In genomic region chr19:50258918-50259372, GRCh38 we compare ENCODE assay signal across 1 cellular context.
TF ChIP-seq lines count a peak whose summit lies in the region.

No MANE protein-coding gene starts in this region.

TF ChIP-seq in GM12878, 131 proteins besides CTCF, POLR2A, EP300 and RAD21 (continued from another document):
- no peak for TF ChIP-seq ATF2 (IDR thresholded peaks at IDR 0.05; ENCODE audit: low read length)
- TF ChIP-seq CREB1 (IDR thresholded peaks at IDR 0.05; ENCODE audit: low read depth): no peak
- no peak for TF ChIP-seq CHD4 (IDR thresholded peaks at IDR 0.05)
- TF ChIP-seq ZNF217 (IDR thresholded peaks at IDR 0.05): peak; percentile 34; the same call in 1 of the 2 replicates
- TF ChIP-seq SMARCA5 (IDR thresholded peaks at IDR 0.05): peak; percentile 60; the same call in 1 of the 2 replicates
TF ChIP-seq in GM12878: peak in this region for 6.
